In genomic region chr2:15311201-15311882, GRCh38 we compare ENCODE assay signal across 9 cellular contexts.
DNase-seq lines count a peak whose midpoint lies in the region; ATAC-seq, FAIRE-seq and TF ChIP-seq lines count a peak whose summit lies in the region.
"Had no signal": no experiment of that assay in that cellular context is flagged by ENCODE, and none has a peak within 500 bp of the region (broad histone marks: within the 10 kb centered on the region; RNA-seq: fewer than 3 reads in every experiment).

No MANE protein-coding gene starts in this region.

- DNase-seq in GM18507 (ENCODE audit: extremely low spot score, insufficient read length, low read depth) (no peak), SK-N-DZ (ENCODE audit: low spot score) (no peak), middle frontal gyrus (ENCODE audit: extremely low spot score, low spot score) (no peak), psoas muscle (no peak)
- no peak for DNase-seq in effector memory CD8-positive, alpha-beta T cell
- DNase-seq in activated T-cell treated with anti-CD3 and anti-CD28 coated beads, Interleukin-2, amount 50 U/mL, for 1 hour, result no peak
- DNase-seq: H7 had no signal

- no peaks in the 10 kb centered on the region for H3K9me3 Mint-ChIP-seq in effector memory CD8-positive, alpha-beta T cell

- peaks cover 0 to 19% of the 10 kb centered on the region in 2 donors for H3K36me3 ChIP-seq in psoas muscle (ENCODE audit: insufficient read depth in 1 of 2, low read depth in 1 of 2)

- intact Hi-C loops in psoas muscle (cut with DNase I), result no loop called here

- no peaks in the 10 kb centered on the region for H3K27me3 ChIP-seq in psoas muscle (ENCODE audit: insufficient read depth in 3 of 3, low read length in 2 of 3)

- no peaks in the 10 kb centered on the region for H3K27me3 Mint-ChIP-seq in effector memory CD8-positive, alpha-beta T cell

- TF ChIP-seq CTCF in psoas muscle (IDR thresholded peaks at IDR 0.05), result no peak

- peak overlapping the region; percentile 36 to 55 for H3K4me3 Mint-ChIP-seq in effector memory CD8-positive, alpha-beta T cell

- H3K4me1 ChIP-seq in psoas muscle, result no peaks in the 10 kb centered on the region

- H3K4me1 Mint-ChIP-seq in effector memory CD8-positive, alpha-beta T cell (ENCODE audit: low read depth in 2 of 2), result peaks cover 29 to 46% of the 10 kb centered on the region in 2 donors

- peak overlapping the region; percentile 85 to 90 for H3K27ac Mint-ChIP-seq in effector memory CD8-positive, alpha-beta T cell

- no peak overlapping the region for H3K27ac ChIP-seq in psoas muscle

- WGBS in psoas muscle, 3 donors, result 59 to 78% (median 62%) methylated on average over 4 of the region's 4 CpGs

- ATAC-seq in GM21447 (IDR thresholded peaks at IDR 0.05; ENCODE audit: unreplicated experiment) (peak; percentile 59), HG03460 (IDR thresholded peaks at IDR 0.05; ENCODE audit: unreplicated experiment) (peak; percentile 61), psoas muscle (no peak)
- peak; percentile 61 for ATAC-seq in effector memory CD8-positive, alpha-beta T cell (replicated peaks)

- no peak overlapping the region for H3K4me3 ChIP-seq in psoas muscle

- no peaks in the 10 kb centered on the region for H3K9me3 ChIP-seq in psoas muscle

- peak; percentile 71 for FAIRE-seq in GM18507 (lab: Jason Lieb, UNC)

- peaks cover 15% of the 10 kb centered on the region for H3K36me3 Mint-ChIP-seq in effector memory CD8-positive, alpha-beta T cell (ENCODE audit: insufficient read depth)

Comparison
In these comparisons a context has a peak if more than half of its experiments do, and no peak if none do; other contexts are left out.
1. ATAC-seq: peak in GM21447 (single experiment), HG03460 (single experiment) and effector memory CD8-positive, alpha-beta T cell (single experiment); none in psoas muscle (0 of 4).